14 cellular contexts compared by ENCODE assay signal in the genomic region with DNA sequence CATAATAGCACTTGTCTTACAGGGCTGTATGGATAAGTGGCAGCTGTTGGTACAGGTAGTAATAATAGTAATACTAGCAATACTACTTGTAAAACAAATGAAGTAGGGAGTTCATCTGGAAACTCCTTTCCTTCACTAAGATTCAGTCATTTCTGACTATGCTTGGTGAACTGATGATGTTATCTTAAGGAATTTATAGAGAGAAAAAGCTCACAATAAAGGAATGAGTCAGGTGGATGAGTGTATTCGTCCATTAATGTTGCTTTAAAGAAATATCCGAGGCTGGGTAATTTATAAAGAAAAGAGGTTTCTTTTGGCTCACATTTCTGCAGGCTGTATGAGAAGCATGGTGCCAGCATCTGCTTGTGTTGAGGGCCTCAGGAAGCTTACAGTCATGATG.
"Had no signal": no experiment of that assay in that cellular context is flagged by ENCODE, and none has a peak within 500 bp of the region (broad histone marks: within the 10 kb centered on the region; RNA-seq: fewer than 3 reads in every experiment).

No MANE protein-coding gene starts in this region.

- H3K27me3 ChIP-seq: colonic mucosa, heart left ventricle, pancreas, stomach, testis, upper lobe of left lung had no signal

- H3K9me3 ChIP-seq: colonic mucosa, heart left ventricle, pancreas, stomach, testis, upper lobe of left lung had no signal

- DNase-seq: activated CD4-positive, alpha-beta T cell treated with anti-CD3 and anti-CD28 coated beads, Interleukin-2, amount 50 U/mL, for 48 hours; activated CD8-positive, alpha-beta memory T cell treated with anti-CD3 and anti-CD28 coated beads, Interleukin-2, amount 10 ng/mL, durations not matched to agents 7 days and 5 days; activated naive CD4-positive, alpha-beta T cell treated with anti-CD3 and anti-CD28 coated beads, Interleukin-2, amount 10 ng/mL, durations not matched to agents 7 days and 5 days; activated T-cell treated with anti-CD3 and anti-CD28 coated beads, Interleukin-2, amount 50 U/mL, for 1 hour; central memory CD4-positive, alpha-beta T cell; colonic mucosa; heart left ventricle; pancreas; stimulated activated CD4-positive, alpha-beta T cell treated with anti-CD3 and anti-CD28 coated beads, Interleukin-1b, Interleukin-23, amount 100 ng/mL, for 48 hours; stomach; T-helper 9 cell; testis; upper lobe of left lung had no signal

- ATAC-seq: activated CD8-positive, alpha-beta memory T cell treated with anti-CD3 and anti-CD28 coated beads, Interleukin-2, amount 10 ng/mL, durations not matched to agents 7 days and 5 days had no signal

- H3K4me3 ChIP-seq: colonic mucosa, heart left ventricle, pancreas, stomach, testis, upper lobe of left lung had no signal

- H3K36me3 ChIP-seq: colonic mucosa, heart left ventricle, pancreas, stomach, upper lobe of left lung had no signal

- H3K4me1 ChIP-seq: colonic mucosa, stomach, upper lobe of left lung had no signal

- H3K27ac ChIP-seq: colonic mucosa, heart left ventricle, pancreas, stomach, testis, upper lobe of left lung, VCaP had no signal
